Comparison of ENCODE assay signal across 9 cellular contexts in the genomic region with DNA sequence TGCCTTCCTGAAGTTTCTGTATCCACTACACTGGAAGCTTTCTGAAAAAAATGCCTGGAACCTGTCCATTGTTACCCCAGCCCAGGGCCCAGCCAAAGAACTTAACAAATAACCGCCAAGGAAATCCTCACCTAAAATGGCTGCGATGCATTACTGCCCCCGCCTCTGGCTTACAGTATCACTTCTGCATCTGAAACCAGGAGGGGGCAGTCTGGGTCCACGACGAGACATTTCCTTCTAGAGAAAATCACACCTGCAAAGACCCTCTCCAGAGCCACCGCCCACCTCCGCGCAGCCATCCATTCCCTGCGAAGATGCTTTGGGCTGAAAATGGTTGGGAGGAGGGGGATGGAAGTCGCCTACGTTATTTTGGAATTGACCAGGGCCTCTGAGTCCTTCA. TPM values are rescaled to one million over a fixed set of nuclear protein-coding genes. Genes with fewer than 3 reads are reported as not detected.
DNase-seq lines count a peak whose midpoint lies in the region; ATAC-seq and TF ChIP-seq lines count a peak whose summit lies in the region.
"Had no signal": no experiment of that assay in that cellular context is flagged by ENCODE, and none has a peak within 500 bp of the region (broad histone marks: within the 10 kb centered on the region; RNA-seq: fewer than 3 reads in every experiment).

No MANE protein-coding gene starts in this region.

- intact Hi-C loops in left ventricle myocardium superior (cut with micrococcal nuclease) (no loop called here), cardiac septum (cut with DNase I) (no loop called here)

- DNase-seq in left ventricle myocardium superior = peak; percentile 31
- no peak for DNase-seq in cardiac septum (ENCODE audit: low spot score)
- peak; percentile 19 for DNase-seq in SK-N-DZ (ENCODE audit: low spot score)
- peak; percentile 67 for DNase-seq in dermis blood vessel endothelial cell
- no peak for DNase-seq in progenitor cell of endocrine pancreas (ENCODE audit: low spot score, unreplicated experiment)

- ATAC-seq in left ventricle myocardium superior (peak; percentile 14), GM19035 (IDR thresholded peaks at IDR 0.05; ENCODE audit: unreplicated experiment) (no peak), HG02798 (IDR thresholded peaks at IDR 0.05; ENCODE audit: poor library complexity, unreplicated experiment) (no peak), HG03159 (IDR thresholded peaks at IDR 0.05; ENCODE audit: unreplicated experiment) (no peak)

- no peaks in the 10 kb centered on the region for H3K36me3 Mint-ChIP-seq in progenitor cell of endocrine pancreas (ENCODE audit: insufficient read depth)

- H3K27me3 Mint-ChIP-seq in progenitor cell of endocrine pancreas = no peaks in the 10 kb centered on the region

- no peaks in the 10 kb centered on the region for H3K4me1 Mint-ChIP-seq in progenitor cell of endocrine pancreas (ENCODE audit: low read depth)

- peak; percentile 45 for TF ChIP-seq CTCF in progenitor cell of endocrine pancreas (IDR thresholded peaks at IDR 0.05; ENCODE audit: unreplicated experiment)

- H3K9me3 Mint-ChIP-seq in progenitor cell of endocrine pancreas (ENCODE audit: low read depth) = no peaks in the 10 kb centered on the region

- no peak overlapping the region for H3K4me3 Mint-ChIP-seq in progenitor cell of endocrine pancreas (ENCODE audit: low read depth)

- H3K27ac Mint-ChIP-seq in progenitor cell of endocrine pancreas = peak overlapping the region; percentile 24

RNA-seq across cellular contexts. Expression of gene CELF6, which starts 22.4 kb away (rescaled TPM):
- 1.5 TPM for total RNA-seq in left ventricle myocardium superior
- 0.70 TPM for total RNA-seq in cardiac septum
- 3.0 and 3.4 TPM in 2 replicates for polyA plus RNA-seq in SK-N-DZ (2014; cell fraction: cytosol; rRNA removed)
- polyA plus RNA-seq in SK-N-DZ (2014; cell fraction: nucleus; rRNA removed) = 6.7 and 7.7 TPM in 2 replicates
- 0.17 TPM in 1 of 2 replicates, not detected in the other for total RNA-seq in dermis blood vessel endothelial cell
- 1.2 and 1.4 TPM in 2 replicates for total RNA-seq in progenitor cell of endocrine pancreas
- total RNA-seq: dermis microvascular lymphatic vessel endothelial cell had no signal

RNA-seq across cellular contexts. Expression of gene HEXA, which starts 33.4 kb away (rescaled TPM):
- total RNA-seq in left ventricle myocardium superior = 64.4 TPM
- 77.9 TPM for total RNA-seq in cardiac septum
- 66.5 and 67.2 TPM in 2 replicates for polyA plus RNA-seq in SK-N-DZ (2014; cell fraction: cytosol; rRNA removed)
- polyA plus RNA-seq in SK-N-DZ (2014; cell fraction: nucleus; rRNA removed) = 155 and 158 TPM in 2 replicates
- total RNA-seq in dermis blood vessel endothelial cell = 62.9 and 72.8 TPM in 2 replicates
- 67.4 and 77.8 TPM in 2 replicates for total RNA-seq in progenitor cell of endocrine pancreas

RNA-seq across cellular contexts. Expression of gene TMEM202, which starts 55.7 kb away (rescaled TPM):
- not detected for total RNA-seq in left ventricle myocardium superior
- not detected for total RNA-seq in cardiac septum
- not detected in 2 replicates for polyA plus RNA-seq in SK-N-DZ (2014; cell fraction: cytosol; rRNA removed)
- not detected in 2 replicates for polyA plus RNA-seq in SK-N-DZ (2014; cell fraction: nucleus; rRNA removed)
- total RNA-seq in dermis blood vessel endothelial cell = not detected in 2 replicates
- total RNA-seq in progenitor cell of endocrine pancreas = not detected in 2 replicates
- total RNA-seq: dermis microvascular lymphatic vessel endothelial cell had no signal

Comparison
In these comparisons a context has a peak if more than half of its experiments do, and no peak if none do; other contexts are left out.
1. DNase-seq: peak in left ventricle myocardium superior (single experiment), SK-N-DZ (single experiment) and dermis blood vessel endothelial cell (single experiment); none in cardiac septum (single experiment) and progenitor cell of endocrine pancreas (single experiment).